In the genomic region with DNA sequence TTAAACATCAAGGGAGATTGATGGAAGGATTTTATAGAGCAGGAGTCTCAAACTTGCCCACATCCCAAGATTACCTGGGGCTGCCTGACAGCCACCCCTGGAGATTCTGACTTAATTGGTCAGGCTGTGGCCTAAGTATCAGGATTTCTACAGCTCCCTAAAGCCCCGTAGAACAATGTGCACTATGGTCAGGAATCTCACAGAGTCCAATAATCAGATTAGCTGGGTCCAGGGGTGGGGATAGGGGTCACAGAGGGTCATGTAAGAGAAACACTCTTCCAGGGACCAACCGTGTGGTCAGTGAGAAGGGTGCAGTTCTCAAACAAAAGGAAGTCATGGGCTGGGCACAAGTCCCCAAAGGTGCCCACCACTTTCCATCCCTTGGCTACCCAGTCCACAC, we compare ENCODE assay signal across 25 cellular contexts. TPM values are rescaled to one million over a fixed set of nuclear protein-coding genes. Genes with fewer than 3 reads are reported as not detected.
DNase-seq lines count a peak whose midpoint lies in the region; ATAC-seq, FAIRE-seq and TF ChIP-seq lines count a peak whose summit lies in the region.
"Had no signal": no experiment of that assay in that cellular context is flagged by ENCODE, and none has a peak within 500 bp of the region (broad histone marks: within the 10 kb centered on the region; RNA-seq: fewer than 3 reads in every experiment).

No MANE protein-coding gene starts in this region.

- no peak overlapping the region for H3K4me3 ChIP-seq in HepG2 (replicated peaks in 1 of 3; ENCODE audit: insufficient read depth in 1 of 3, low read depth in 2 of 3, low read length in 3 of 3)
- no peak overlapping the region for H3K4me3 ChIP-seq in right lobe of liver
- no peak overlapping the region for H3K4me3 ChIP-seq in lower lobe of right lung
- H3K4me3 ChIP-seq: GM23338, MG63 had no signal

- peaks cover 70% of the 10 kb centered on the region for H3K4me1 ChIP-seq in HepG2 (ENCODE audit: insufficient read depth, low read length)
- peaks cover 0 to 7% (median 0%) of the 10 kb centered on the region in 4 donors for H3K4me1 ChIP-seq in right lobe of liver
- no peaks in the 10 kb centered on the region for H3K4me1 ChIP-seq in lower lobe of right lung
- H3K4me1 ChIP-seq: BE2C had no signal

- no peak overlapping the region for H3K27ac Mint-ChIP-seq in MCF 10A (ENCODE audit: low read depth, unreplicated experiment)
- H3K27ac Mint-ChIP-seq: CD14-positive monocyte; CD8-positive, alpha-beta memory T cell; GM23338; H9 had no signal

- peaks cover 7% of the 10 kb centered on the region for H3K9me3 Mint-ChIP-seq in MCF 10A (ENCODE audit: unreplicated experiment)

- H3K4me2 ChIP-seq in HepG2 (ENCODE audit: low read depth, low read length) = peak overlapping the region; percentile 15; the same call in 1 of the 2 replicates
- H3K4me2 ChIP-seq: GM23338 had no signal

- POLR2A ChIA-PET in HepG2 (lab: Yijun Ruan, JAX) (interaction anchor here (1.3 to 2.0 kb wide), 2 partner anchors 17 to 20 kb away, joined by 3 to 5 read pairs; no protein-coding TSS in a partner anchor), MCF 10A (lab: Yijun Ruan, JAX) (interaction anchor here (0.5 to 2.3 kb wide), 4 partner anchors 10 to 46 kb away, joined by 3 to 12 read pairs (median 4); no protein-coding TSS in a partner anchor)

- TF ChIP-seq CTCF in HepG2 (CRISPR knock-in tag; IDR thresholded peaks at IDR 0.05) (no peak), right lobe of liver (IDR thresholded peaks at IDR 0.05) (no peak), lower lobe of right lung (IDR thresholded peaks at IDR 0.05) (no peak), MCF 10A (IDR thresholded peaks at IDR 0.05; ENCODE audit: unreplicated experiment) (no peak)

- TF ChIP-seq RAD21 in HepG2 (CRISPR knock-in tag; IDR thresholded peaks at IDR 0.05) = no peak

- BruUV-seq in HepG2 (replicated peaks; lab: Mats Ljungman, UMichigan) (no TSS peak), MCF 10A (replicated peaks; lab: Mats Ljungman, UMichigan) (no TSS peak)

- H3K9ac ChIP-seq in HepG2 (ENCODE audit: insufficient read depth, low read depth, low read length) = no peak overlapping the region

- TF ChIP-seq EP300 in HepG2 (IDR thresholded peaks at IDR 0.05; ENCODE audit: low read depth in 2 of 2, low read length in 2 of 2) (no peak), HepG2 (CRISPR knock-in tag; IDR thresholded peaks at IDR 0.05; ENCODE audit: borderline replicate concordance) (no peak)

- no peaks in the 10 kb centered on the region for H3K79me2 ChIP-seq in HepG2 (ENCODE audit: insufficient read depth, low read length)

- ATAC-seq in HepG2 = no peak
- ATAC-seq in right lobe of liver = no peak
- no peak for ATAC-seq in lower lobe of right lung
- ATAC-seq in left colon = no peak
- ATAC-seq: GM23338, Panc1 had no signal

- DNase-seq in HepG2 (ENCODE audit: low spot score) (no peak), right lobe of liver (no peak), lower lobe of right lung (peak; percentile 4), posterior vena cava (ENCODE audit: low spot score) (peak; percentile 2), MCF 10A (ENCODE audit: unreplicated experiment) (no peak), left colon (no peak), T-helper 1 cell (no peak)
- DNase-seq: 8988T; ACHN; BE2C; Calu3; CD8-positive, alpha-beta memory T cell; H9; KBM-7; MG63; NCI-H2029 treated with DMSO at 0.1 percent for 48 hours; NCI-H2227 treated with DMSO at 0.1 percent for 48 hours; NCI-H510A; NCI-H69; SHP77 had no signal

- in situ Hi-C loops in HepG2 (cut with HindIII; ENCODE audit: extremely low pct_ligation_motif_present, low pct_unique_long_range_greater_than_20kb) = no loop called here

- CTCF ChIA-PET in HepG2 (lab: Yijun Ruan, JAX; ENCODE audit: low intra/inter-chr PET ratio, low total read pairs) (no interaction called here), MCF 10A (lab: Yijun Ruan, JAX) (interaction anchor here (1.1 kb wide), 1 partner anchor 11 kb away, joined by 4 read pairs; no protein-coding TSS in a partner anchor)

- WGBS in HepG2 (ENCODE audit: low lambda C conversion rate) = 0% methylated on average over 2 of the region's 2 CpGs
- 41% methylated on average over 2 of the region's 2 CpGs for WGBS in right lobe of liver (ENCODE audit: insufficient coverage, low coverage, low lambda C conversion rate, missing lambda C conversion rate)

- intact Hi-C loops in HepG2 (cut with micrococcal nuclease; ENCODE audit: unreplicated experiment) = loop anchor here (5.0 kb wide), 1 partner anchor 40 kb away; no protein-coding TSS in a partner anchor
- intact Hi-C loops in right lobe of liver (cut with DNase I) = no loop called here
- intact Hi-C loops in lower lobe of right lung (cut with DNase I) = no loop called here
- intact Hi-C loops in posterior vena cava (cut with DNase I) = no loop called here
- intact Hi-C loops in MCF 10A (cut with micrococcal nuclease) = no loop called here
- intact Hi-C loops in left colon (cut with DNase I, micrococcal nuclease) = no loop called here

- no peak for FAIRE-seq in HepG2 (lab: Jason Lieb, UNC)
- FAIRE-seq: GM18507 had no signal

- H3K9me3 ChIP-seq in HepG2 (ENCODE audit: low read length) (no peaks in the 10 kb centered on the region), right lobe of liver (no peaks in the 10 kb centered on the region), lower lobe of right lung (no peaks in the 10 kb centered on the region)
- H3K9me3 ChIP-seq: BE2C, MG63 had no signal

- H3K27ac ChIP-seq in HepG2 (ENCODE audit: extremely low read length, insufficient read depth, low read length) = no peak overlapping the region
- H3K27ac ChIP-seq in right lobe of liver = no peak overlapping the region
- H3K27ac ChIP-seq in lower lobe of right lung = no peak overlapping the region
- H3K27ac ChIP-seq: RWPE1 had no signal

- TF ChIP-seq POLR2A in HepG2 (IDR thresholded peaks at IDR 0.05; ENCODE audit: insufficient read depth in 1 of 2, low read depth in 2 of 2, low read length in 2 of 2) (no peak), right lobe of liver (IDR thresholded peaks at IDR 0.05) (no peak)

- no peak overlapping the region for H3K4me3 Mint-ChIP-seq in MCF 10A (ENCODE audit: unreplicated experiment)
- H3K4me3 Mint-ChIP-seq: CD14-positive monocyte; CD8-positive, alpha-beta memory T cell; GM23338; H9 had no signal

- H3K27me3 Mint-ChIP-seq in MCF 10A (ENCODE audit: insufficient read depth, unreplicated experiment) = no peaks in the 10 kb centered on the region

- H3K4me1 Mint-ChIP-seq in MCF 10A (ENCODE audit: insufficient read depth, unreplicated experiment) = peaks cover 21% of the 10 kb centered on the region
- H3K4me1 Mint-ChIP-seq: CD14-positive monocyte; CD8-positive, alpha-beta memory T cell; GM23338 had no signal

- no peaks in the 10 kb centered on the region for H4K20me1 ChIP-seq in HepG2 (ENCODE audit: insufficient read depth, low read length)

- H3K27me3 ChIP-seq in HepG2 (ENCODE audit: control insufficient read depth in 1 of 2, insufficient read depth in 2 of 2, low read length in 2 of 2) (no peaks in the 10 kb centered on the region), right lobe of liver (no peaks in the 10 kb centered on the region), lower lobe of right lung (ENCODE audit: low read depth) (no peaks in the 10 kb centered on the region)
- H3K27me3 ChIP-seq: BE2C, MG63 had no signal

- no peaks in the 10 kb centered on the region for H3K36me3 Mint-ChIP-seq in MCF 10A (ENCODE audit: insufficient read depth, unreplicated experiment)
- H3K36me3 Mint-ChIP-seq: CD14-positive monocyte; CD8-positive, alpha-beta memory T cell had no signal

- no peaks in the 10 kb centered on the region for H3K36me3 ChIP-seq in HepG2 (replicated peaks in 1 of 2; ENCODE audit: control insufficient read depth in 1 of 2, insufficient read depth in 2 of 2, low read length in 2 of 2)
- H3K36me3 ChIP-seq in right lobe of liver = no peaks in the 10 kb centered on the region
- H3K36me3 ChIP-seq in lower lobe of right lung = no peaks in the 10 kb centered on the region
- H3K36me3 ChIP-seq: BE2C, MG63 had no signal

- no peak overlapping the region for H2AFZ ChIP-seq in HepG2 (ENCODE audit: low read length)
- H2AFZ ChIP-seq: GM23338 had no signal

TF ChIP-seq in HepG2, 621 proteins besides CTCF, POLR2A, EP300 and RAD21 (continues in another document):
- TF ChIP-seq SNRNP70 (IDR thresholded peaks at IDR 0.05; ENCODE audit: low read depth, low read length) = no peak
- peak; percentile 29; the same call in 1 of the 2 replicates for TF ChIP-seq NR2F6 (IDR thresholded peaks at IDR 0.05)
- peak; percentile 28; the same call in 1 of the 2 replicates for TF ChIP-seq NR2F6 (CRISPR knock-in tag; IDR thresholded peaks at IDR 0.05)
- TF ChIP-seq NCOR1 (IDR thresholded peaks at IDR 0.05; ENCODE audit: borderline replicate concordance, low read length) = peak; percentile 18; the same call in 1 of the 2 replicates

RNA-seq across cellular contexts. Expression of a gene that starts 20.5 kb away (rescaled TPM):
- total RNA-seq in HepG2 (2016; rRNA removed; fragmentation: Illumina TruSeq; extraction: Trizol) (21.6 and 37.3 TPM in 2 replicates), right lobe of liver (1 to 10 TPM; 1.6 to 6.6 (median 3.4) TPM), lower lobe of right lung (307 TPM), posterior vena cava (1,000 to 10,000 TPM in 1 of 2 donors, 100 to 1,000 TPM in 1; 608 to 1,210 TPM), MCF 10A (2022) (69.0 and 110 TPM in 2 replicates), left colon (100 to 1,000 TPM in 1 of 2 donors, 10 to 100 TPM in 1; 51.8 to 114 TPM)
- 8.8 and 10.2 TPM in 2 replicates for total RNA-seq in HepG2 (2016; cell fraction: cytosol; rRNA removed; fragmentation: Illumina TruSeq; extraction: Trizol; ENCODE audit: low read depth)
- total RNA-seq in HepG2 (2016; cell fraction: insoluble cytoplasmic fraction; rRNA removed; fragmentation: Illumina TruSeq; extraction: Trizol) = 17.3 and 38.6 TPM in 2 replicates
- total RNA-seq in HepG2 (2016; cell fraction: membrane; rRNA removed; fragmentation: Illumina TruSeq; extraction: Trizol) = 18.8 and 20.1 TPM in 2 replicates
- 59.3 and 79.5 TPM in 2 replicates for total RNA-seq in HepG2 (2016; cell fraction: nucleus; rRNA removed; fragmentation: Illumina TruSeq; extraction: Trizol)
- polyA plus RNA-seq in HepG2 (2011; rRNA removed) = 103 and 108 TPM in 2 replicates
- polyA plus RNA-seq in HepG2 (2011; cell fraction: cytosol; rRNA removed) = 113 and 152 TPM in 2 replicates
- 98.0 and 115 TPM in 2 replicates for polyA plus RNA-seq in HepG2 (2011; cell fraction: nucleus; rRNA removed)
- 98.1 and 136 TPM in 2 replicates for polyA plus RNA-seq in HepG2 (2012)
- 21.8 and 25.0 TPM in 2 replicates for polyA plus RNA-seq in HepG2 (2016; cell fraction: cytosol; fragmentation: Illumina TruSeq; extraction: Trizol; ENCODE audit: low read depth)
- 38.9 and 51.0 TPM in 2 replicates for polyA plus RNA-seq in HepG2 (2016; cell fraction: insoluble cytoplasmic fraction; fragmentation: Illumina TruSeq; extraction: Trizol; ENCODE audit: low read depth)
- 28.4 and 31.5 TPM in 2 replicates for polyA plus RNA-seq in HepG2 (2016; cell fraction: membrane; fragmentation: Illumina TruSeq; extraction: Trizol; ENCODE audit: low read depth)
- 173 and 175 TPM in 2 replicates for polyA plus RNA-seq in HepG2 (2016; cell fraction: nucleus; fragmentation: Illumina TruSeq; extraction: Trizol; ENCODE audit: insufficient read depth, low read depth)
- polyA minus RNA-seq in HepG2 (2011; rRNA and poly(A)+ RNA removed; ENCODE audit: low replicate concordance) = 21.3 and 128 TPM in 2 replicates
- polyA minus RNA-seq in HepG2 (2011; cell fraction: cytosol; rRNA and poly(A)+ RNA removed) = 68.7 and 81.8 TPM in 2 replicates
- polyA minus RNA-seq in HepG2 (2011; cell fraction: nucleus; rRNA and poly(A)+ RNA removed) = 30.7 and 34.8 TPM in 2 replicates
- total RNA-seq: CD8-positive, alpha-beta memory T cell had no signal
- polyA plus RNA-seq: CD8-positive, alpha-beta memory T cell had no signal

Comparison
In these comparisons a context has a peak if more than half of its experiments do, and no peak if none do; other contexts are left out.
1. DNase-seq: peak in lower lobe of right lung (single experiment) and posterior vena cava (single experiment); none in HepG2 (single experiment), right lobe of liver (0 of 3), MCF 10A (single experiment), left colon (0 of 2) and T-helper 1 cell (0 of 5).